In the genomic region with DNA sequence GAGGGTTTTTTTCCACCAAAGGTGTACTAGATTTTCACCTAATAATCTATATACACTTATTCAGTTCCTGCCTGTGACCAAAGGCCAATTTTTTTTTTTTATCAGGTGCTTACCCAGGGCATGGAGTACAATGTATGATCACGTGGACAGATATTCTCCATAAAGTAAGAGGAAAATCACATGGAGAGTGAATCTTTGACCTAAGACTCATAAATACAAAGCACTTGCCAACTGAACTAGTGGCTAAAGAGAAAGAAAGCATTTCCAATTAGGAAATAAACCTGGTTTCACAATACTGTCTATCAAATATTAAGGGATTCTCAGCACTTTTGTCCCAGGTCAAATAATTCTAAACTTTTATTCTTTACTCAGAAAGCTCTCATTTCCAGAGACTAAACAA, we compare ENCODE assay signal across 18 cellular contexts. TPM values are rescaled to one million over a fixed set of nuclear protein-coding genes. Genes with fewer than 3 reads are reported as not detected.
DNase-seq lines count a peak whose midpoint lies in the region; ATAC-seq and TF ChIP-seq lines count a peak whose summit lies in the region.
"Had no signal": no experiment of that assay in that cellular context is flagged by ENCODE, and none has a peak within 500 bp of the region (broad histone marks: within the 10 kb centered on the region; RNA-seq: fewer than 3 reads in every experiment).

No MANE protein-coding gene starts in this region.

- no peaks in the 10 kb centered on the region for H3K9me3 ChIP-seq in A673 (ENCODE audit: low read depth, low read length, poor library complexity, severe bottlenecking)
- no peaks in the 10 kb centered on the region for H3K9me3 ChIP-seq in MM.1S (replicated peaks; ENCODE audit: insufficient read depth, low read length)
- H3K9me3 ChIP-seq in mucosa of descending colon, result no peaks in the 10 kb centered on the region
- no peaks in the 10 kb centered on the region for H3K9me3 ChIP-seq in CD8-positive, alpha-beta T cell (ENCODE audit: low read length)
- H3K9me3 ChIP-seq: BLaER1 treated with 17β-estradiol and CSF1 and Interleukin-3, amounts not matched to agents 10 nM and 100 nM had no signal

- peak overlapping the region; percentile 68 for H3K27ac ChIP-seq in A673 (ENCODE audit: low read depth, low read length, poor library complexity, severe bottlenecking)
- H3K27ac ChIP-seq in MM.1S (ENCODE audit: low read length), result no peak overlapping the region
- H3K27ac ChIP-seq in CD8-positive, alpha-beta T cell (ENCODE audit: low read depth, low read length), result no peak overlapping the region
- H3K27ac ChIP-seq: BLaER1 treated with 17β-estradiol and CSF1 and Interleukin-3, amounts not matched to agents 10 nM and 100 nM had no signal

- POLR2A ChIA-PET in A673 (lab: Charles Lee; ENCODE audit: low non-redundant PET), result no interaction called here
- POLR2A ChIA-PET in CD8-positive, alpha-beta T cell (lab: Charles Lee), result no interaction called here

- no peak overlapping the region for H3K27ac Mint-ChIP-seq in CD8-positive, alpha-beta T cell
- H3K27ac Mint-ChIP-seq: CD4-positive, CD25-positive, alpha-beta regulatory T cell; H9 had no signal

- peaks cover 7% of the 10 kb centered on the region for H3K4me1 Mint-ChIP-seq in CD8-positive, alpha-beta T cell (ENCODE audit: low read depth)

- H3F3A ChIP-seq in MM.1S (ENCODE audit: insufficient read depth, low read length), result peaks cover 9% of the 10 kb centered on the region

- no peak overlapping the region for H3K4me3 Mint-ChIP-seq in CD8-positive, alpha-beta T cell
- H3K4me3 Mint-ChIP-seq: CD4-positive, CD25-positive, alpha-beta regulatory T cell; H9 had no signal

- H3K36me3 ChIP-seq in A673 (ENCODE audit: insufficient read depth, low read length, poor library complexity, severe bottlenecking) (no peaks in the 10 kb centered on the region), MM.1S (replicated peaks; ENCODE audit: insufficient read depth, low read length) (no peaks in the 10 kb centered on the region), mucosa of descending colon (ENCODE audit: low read depth) (no peaks in the 10 kb centered on the region)
- H3K36me3 ChIP-seq in CD8-positive, alpha-beta T cell (ENCODE audit: insufficient read depth, low read length), result no peaks in the 10 kb centered on the region
- H3K36me3 ChIP-seq: BLaER1 treated with 17β-estradiol and CSF1 and Interleukin-3, amounts not matched to agents 10 nM and 100 nM had no signal

- H3K4me1 ChIP-seq in A673 (ENCODE audit: insufficient read depth, low read length, poor library complexity, severe bottlenecking) (peaks cover 53% of the 10 kb centered on the region), MM.1S (ENCODE audit: low read length) (peaks cover 18% of the 10 kb centered on the region), mucosa of descending colon (ENCODE audit: low read depth) (peaks cover 4% of the 10 kb centered on the region)
- no peaks in the 10 kb centered on the region for H3K4me1 ChIP-seq in CD8-positive, alpha-beta T cell (ENCODE audit: insufficient read depth, low read length)

- ATAC-seq in mucosa of descending colon (peak; percentile 75), GM18870 (IDR thresholded peaks at IDR 0.05; ENCODE audit: unreplicated experiment) (no peak)
- ATAC-seq in CD8-positive, alpha-beta T cell, result no peak

- H4K20me1 ChIP-seq in MM.1S (ENCODE audit: insufficient read depth, low read length), result no peaks in the 10 kb centered on the region
- H4K20me1 ChIP-seq: BLaER1 treated with 17β-estradiol and CSF1 and Interleukin-3, amounts not matched to agents 10 nM and 100 nM had no signal

- no peak overlapping the region for H3K9ac ChIP-seq in MM.1S (ENCODE audit: low read length)
- H3K9ac ChIP-seq: BLaER1 treated with 17β-estradiol and CSF1 and Interleukin-3, amounts not matched to agents 10 nM and 100 nM had no signal

- no peaks in the 10 kb centered on the region for H3K9me3 Mint-ChIP-seq in CD8-positive, alpha-beta T cell
- H3K9me3 Mint-ChIP-seq: H9 had no signal

- H3K4me2 ChIP-seq in MM.1S (ENCODE audit: low read depth, low read length), result peak overlapping the region; percentile 66; the same call in 1 of the 2 replicates

- TF ChIP-seq CTCF in A673 (conservative IDR thresholded peaks at IDR 0.05; ENCODE audit: low read depth, low read length) (no peak), MM.1S (IDR thresholded peaks at IDR 0.05; ENCODE audit: low read length) (no peak), epithelial cell of proximal tubule (conservative IDR thresholded peaks at IDR 0.05; ENCODE audit: low read depth, low read length) (no peak), mucosa of descending colon (IDR thresholded peaks at IDR 0.05) (no peak)
- TF ChIP-seq CTCF in CD8-positive, alpha-beta T cell (IDR thresholded peaks at IDR 0.05), result no peak

- CTCF ChIA-PET in A673 (lab: Charles Lee), result no interaction called here
- CTCF ChIA-PET in CD8-positive, alpha-beta T cell (lab: Charles Lee), result no interaction called here

- no peak overlapping the region for H2AFZ ChIP-seq in MM.1S (ENCODE audit: low read length)

- intact Hi-C loops in A673 (cut with micrococcal nuclease; ENCODE audit: unreplicated experiment), result no loop called here
- intact Hi-C loops in mucosa of descending colon (cut with DNase I, micrococcal nuclease), result no loop called here
- intact Hi-C loops in CD8-positive, alpha-beta T cell (cut with DNase I, micrococcal nuclease), result no loop called here

- H3K9me2 ChIP-seq in MM.1S (replicated peaks; ENCODE audit: insufficient read depth, low read length), result no peaks in the 10 kb centered on the region

- H3K4me3 ChIP-seq in A673 (ENCODE audit: low read depth, low read length, poor library complexity, severe bottlenecking) (no peak overlapping the region), MM.1S (ENCODE audit: low read length) (peak overlapping the region; percentile 42; the same call in 1 of the 2 replicates), epithelial cell of proximal tubule (ENCODE audit: low read depth, low read length) (no peak overlapping the region), mucosa of descending colon (no peak overlapping the region)
- H3K4me3 ChIP-seq in CD8-positive, alpha-beta T cell (ENCODE audit: low read depth, low read length), result no peak overlapping the region
- H3K4me3 ChIP-seq: BLaER1 treated with 17β-estradiol and CSF1 and Interleukin-3, amounts not matched to agents 10 nM and 100 nM; GM12878 had no signal

- H3K79me2 ChIP-seq in MM.1S (ENCODE audit: low read length), result no peaks in the 10 kb centered on the region

- BruUV-seq in A673 (replicated peaks; lab: Mats Ljungman, UMichigan), result no TSS peak

- H3K27me3 ChIP-seq in A673 (replicated peaks; ENCODE audit: insufficient read depth, low read depth, low read length, poor library complexity) (no peaks in the 10 kb centered on the region), MM.1S (replicated peaks; ENCODE audit: insufficient read depth, low read length) (peaks cover 33% of the 10 kb centered on the region)
- H3K27me3 ChIP-seq in CD8-positive, alpha-beta T cell (ENCODE audit: insufficient read depth, low read length), result no peaks in the 10 kb centered on the region
- H3K27me3 ChIP-seq: BLaER1 treated with 17β-estradiol and CSF1 and Interleukin-3, amounts not matched to agents 10 nM and 100 nM had no signal

- H3K36me3 Mint-ChIP-seq in CD8-positive, alpha-beta T cell, result no peaks in the 10 kb centered on the region
- H3K36me3 Mint-ChIP-seq: CD4-positive, CD25-positive, alpha-beta regulatory T cell had no signal

- DNase-seq in A673 (ENCODE audit: low spot score) (no peak), MM.1S (no peak), epithelial cell of proximal tubule (ENCODE audit: low read depth) (peak; percentile 35), mucosa of descending colon (no peak), DMS153 treated with DMSO at 0.1 percent for 48 hours (lab: John Stamatoyannopoulos, UW; ENCODE audit: unreplicated experiment) (no peak), mesenteric fat pad (ENCODE audit: low spot score) (no peak)
- no peak for DNase-seq in CD8-positive, alpha-beta T cell
- DNase-seq: 8988T; ACHN; Calu3; CD4-positive, CD25-positive, alpha-beta regulatory T cell; DMS 273 treated with DMSO at 0.1 percent for 48 hours; DMS79; GOT3; H9 had no signal

- H3K27me3 Mint-ChIP-seq in CD8-positive, alpha-beta T cell (ENCODE audit: low read depth), result no peaks in the 10 kb centered on the region
- H3K27me3 Mint-ChIP-seq: CD4-positive, CD25-positive, alpha-beta regulatory T cell had no signal

RNA-seq across cellular contexts. Expression of a gene that starts 33.0 kb away (rescaled TPM):
- total RNA-seq in A673 (2021) (25.5 and 25.7 TPM in 2 replicates), epithelial cell of proximal tubule (13.7 and 14.4 TPM in 2 replicates), mucosa of descending colon (10 to 100 TPM; 12.6 to 27.6 (median 15.0) TPM), mesenteric fat pad (13.4 TPM)
- total RNA-seq in CD8-positive, alpha-beta T cell, result 10 to 100 TPM; 63.6 to 69.1 TPM

RNA-seq across cellular contexts. Expression of a gene that starts 55.7 kb away (rescaled TPM):
- 42.1 and 43.1 TPM in 2 replicates for total RNA-seq in A673 (2021)
- 25.5 and 29.8 TPM in 2 replicates for total RNA-seq in epithelial cell of proximal tubule
- 10 to 100 TPM; 53.3 to 72.0 (median 69.1) TPM for total RNA-seq in mucosa of descending colon
- 39.8 TPM for total RNA-seq in mesenteric fat pad
- total RNA-seq in CD8-positive, alpha-beta T cell, result 10 to 100 TPM; 98.1 to 99.9 TPM
